Comparison of ENCODE assay signal across 8 cellular contexts in the genomic region with DNA sequence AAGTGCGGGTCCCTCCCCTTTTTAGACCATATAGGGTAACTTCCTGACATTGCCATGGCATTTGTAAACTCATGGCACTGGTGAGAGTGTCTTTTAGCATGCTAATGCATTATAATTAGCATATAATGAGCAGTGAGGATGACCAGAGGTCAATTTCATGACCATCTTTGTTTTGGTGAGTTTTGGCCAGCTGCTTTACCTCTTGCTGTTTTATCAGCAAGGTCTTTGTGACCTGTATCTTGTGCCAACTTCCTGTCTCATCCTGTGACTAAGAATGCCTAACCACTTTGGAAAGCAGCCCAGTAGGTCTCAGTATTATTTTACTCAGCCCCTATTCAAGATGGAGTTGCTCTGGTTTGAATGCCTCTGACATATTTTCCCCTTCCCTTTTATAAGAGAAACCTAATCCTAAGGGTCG.
DNase-seq lines count a peak whose midpoint lies in the region; FAIRE-seq and TF ChIP-seq lines count a peak whose summit lies in the region.
"Not testable (repeated sequence)": the region's sequence is repeated elsewhere in the genome, so short reads cannot be mapped to it uniquely, and the experiment has no call there.

No MANE protein-coding gene starts in this region.

- not testable (repeated sequence) for H2BK15ac ChIP-seq in H9 (ENCODE audit: low read depth, low read length)

- peak; percentile 84 for FAIRE-seq in RCC 7860 (lab: Jason Lieb, UNC)

- not testable (repeated sequence) for H2BK20ac ChIP-seq in H9 (ENCODE audit: low read depth, low read length, poor library complexity, severe bottlenecking)

- not testable (repeated sequence) for H3K4me3 ChIP-seq in fibroblast of pulmonary artery (replicated peaks; ENCODE audit: low read depth, low read length); kidney epithelial cell (ENCODE audit: low read depth, low read length); sigmoid colon

- not testable (repeated sequence) for H2BK12ac ChIP-seq in H9 (ENCODE audit: insufficient read length, low read depth, low read length)

- not testable (repeated sequence) for H3K9me3 Mint-ChIP-seq in H9

- H3K27ac ChIP-seq in H9 (ENCODE audit: insufficient read length, low read depth, low read length) = not testable (repeated sequence)
- peak overlapping the region in 3 of 4 donors; percentile 31 to 57 (median 44) for H3K27ac ChIP-seq in sigmoid colon

- H3K36me3 Mint-ChIP-seq in H9 (ENCODE audit: insufficient read depth in 1 of 3, low read depth in 3 of 3) = not testable (repeated sequence)

- not testable (repeated sequence) for H3K9me3 ChIP-seq in H9 (ENCODE audit: control insufficient read depth, low read depth, low read length); sigmoid colon

- H4K20me1 ChIP-seq in H9 (ENCODE audit: control insufficient read depth, insufficient read depth, insufficient read length) = not testable (repeated sequence)

- not testable (repeated sequence) for TF ChIP-seq EP300 in sigmoid colon (IDR thresholded peaks at IDR 0.05)

- not testable (repeated sequence) for H4K91ac ChIP-seq in H9 (ENCODE audit: insufficient read length, low read depth, low read length)

- H3K4me1 ChIP-seq in H9 (ENCODE audit: insufficient read depth, low read length) (peaks cover 15% of the 10 kb centered on the region; the same call in 1 of the 2 replicates), sigmoid colon (peaks cover 0 to 21% (median 11%) of the 10 kb centered on the region in 4 donors)

- peak overlapping the region; percentile 17 to 50 (median 46); a peak in 3 of 7 replicates for H3K27ac Mint-ChIP-seq in H9

- not testable (repeated sequence) for H4K5ac ChIP-seq in H9 (ENCODE audit: insufficient read length, low read depth, low read length)

- DNase-seq in AG08395 (ENCODE audit: low spot score) (peak; percentile 5), NCI-H146 (lab: John Stamatoyannopoulos, UW) (peak; percentile 91), RCC 7860 (ENCODE audit: low spot score) (peak; percentile 58), astrocyte of the hippocampus (ENCODE audit: low read depth, low spot score) (peak; percentile 77), fibroblast of pulmonary artery (ENCODE audit: low read depth) (peak; percentile 61), kidney epithelial cell (ENCODE audit: low read depth) (peak; percentile 14)
- DNase-seq in H9, sigmoid colon: not testable (repeated sequence)

- not testable (repeated sequence) for H3K4me2 ChIP-seq in H9 (ENCODE audit: insufficient read depth, insufficient read length, low read length)

- H3K27me3 Mint-ChIP-seq in H9 (ENCODE audit: low read depth) = not testable (repeated sequence)

- not testable (repeated sequence) for H3K9ac ChIP-seq in H9 (ENCODE audit: extremely low read depth, insufficient read length, low read length)

- H3K79me1 ChIP-seq in H9 (ENCODE audit: insufficient read depth, low read depth, low read length, poor library complexity, severe bottlenecking) = not testable (repeated sequence)

- H2BK120ac ChIP-seq in H9 (ENCODE audit: low read depth, low read length, poor library complexity, severe bottlenecking) = not testable (repeated sequence)

- H2BK5ac ChIP-seq in H9 (ENCODE audit: insufficient read length, low read length) = not testable (repeated sequence)

- not testable (repeated sequence) for H3K79me2 ChIP-seq in H9 (ENCODE audit: insufficient read depth, low read length)

- not testable (repeated sequence) for H3K18ac ChIP-seq in H9 (ENCODE audit: insufficient read length, low read depth, low read length)

- TF ChIP-seq POLR2A in sigmoid colon (IDR thresholded peaks at IDR 0.05) = not testable (repeated sequence)

- not testable (repeated sequence) for H3K27me3 ChIP-seq in H9 (ENCODE audit: insufficient read depth, low read length); kidney epithelial cell (ENCODE audit: control insufficient read depth, insufficient read depth, low read length); sigmoid colon

- H3K36me3 ChIP-seq in kidney epithelial cell (ENCODE audit: control insufficient read depth, insufficient read depth, low read length); sigmoid colon: not testable (repeated sequence)

- not testable (repeated sequence) for H3K4me3 Mint-ChIP-seq in H9

- not testable (repeated sequence) for H3K14ac ChIP-seq in H9 (ENCODE audit: insufficient read depth, low read length)

- H4K8ac ChIP-seq in H9 (replicated peaks; ENCODE audit: insufficient read length, low read depth, low read length) = not testable (repeated sequence)

- not testable (repeated sequence) for H2AFZ ChIP-seq in H9 (ENCODE audit: low read length)

- intact Hi-C loops in sigmoid colon (cut with DNase I) = not testable (repeated sequence)

- not testable (repeated sequence) for H2AK5ac ChIP-seq in H9 (ENCODE audit: insufficient read length, low read length)

- peaks cover 71 to 77% of the 10 kb centered on the region in 2 experiments for H3K4me1 Mint-ChIP-seq in H9

- not testable (repeated sequence) for TF ChIP-seq CTCF in H9 (conservative IDR thresholded peaks at IDR 0.05); fibroblast of pulmonary artery (IDR thresholded peaks at IDR 0.05; ENCODE audit: low read length, missing control alignments); kidney epithelial cell (IDR thresholded peaks at IDR 0.05; ENCODE audit: insufficient read depth, low read length, poor library complexity, severe bottlenecking); sigmoid colon (IDR thresholded peaks at IDR 0.05)

- H3K4ac ChIP-seq in H9 (ENCODE audit: low read depth, low read length) = not testable (repeated sequence)

- no CpG with 5 or more reads among the region's 2 CpGs for WGBS in H9 (ENCODE audit: extremely low coverage, insufficient read length, low lambda C conversion rate)
- WGBS in sigmoid colon, 2 donors = 62 to 75% methylated on average over 2 of the region's 2 CpGs

- not testable (repeated sequence) for H3K23ac ChIP-seq in H9 (ENCODE audit: insufficient read length, low read depth, low read length)

- not testable (repeated sequence) for H3T11ph ChIP-seq in H9 (ENCODE audit: low read length)

- H3K23me2 ChIP-seq in H9 (ENCODE audit: insufficient read length, low read depth, low read length, poor library complexity, severe bottlenecking) = not testable (repeated sequence)

- H3K56ac ChIP-seq in H9 (ENCODE audit: insufficient read length, low read depth, low read length) = not testable (repeated sequence)
